In genomic region chr1:112614460-112615065, GRCh38 we compare ENCODE assay signal across 8 cellular contexts. TPM values are rescaled to one million over a fixed set of nuclear protein-coding genes. Genes with fewer than 3 reads are reported as not detected.
DNase-seq lines count a peak whose midpoint lies in the region; ATAC-seq and TF ChIP-seq lines count a peak whose summit lies in the region.

No MANE protein-coding gene starts in this region.

- H3K27ac ChIP-seq in H9 (ENCODE audit: insufficient read length, low read depth, low read length) (no peak overlapping the region), SJSA1 (no peak overlapping the region), sigmoid colon (no peak overlapping the region), vagina (no peak overlapping the region)

- no peak overlapping the region for H2BK5ac ChIP-seq in H9 (ENCODE audit: insufficient read length, low read length)

- DNase-seq in BJ (ENCODE audit: low read depth), result no peak
- no peak for DNase-seq in H9
- DNase-seq in SJSA1 (ENCODE audit: low read depth in 1 of 2, low spot score in 2 of 2), result peak; percentile 55 to 73
- DNase-seq in fibroblast of the aortic adventitia (ENCODE audit: low read depth), result peak; percentile 79
- DNase-seq in H7, result no peak
- DNase-seq in sigmoid colon, result no peak
- no peak for DNase-seq in vagina (ENCODE audit: extremely low spot score in 2 of 2)

- H4K91ac ChIP-seq in H9 (ENCODE audit: insufficient read length, low read depth, low read length), result no peak overlapping the region

- no peak overlapping the region for H4K5ac ChIP-seq in H9 (ENCODE audit: insufficient read length, low read depth, low read length)

- TF ChIP-seq EP300 in sigmoid colon (IDR thresholded peaks at IDR 0.05), result no peak

- H3K9ac ChIP-seq in H9 (ENCODE audit: extremely low read depth, insufficient read length, low read length), result no peak overlapping the region

- TF ChIP-seq POLR2A in sigmoid colon (IDR thresholded peaks at IDR 0.05) (no peak), vagina (IDR thresholded peaks at IDR 0.05) (no peak)

- H3K4me1 Mint-ChIP-seq in H9, result peaks cover 5 to 12% of the 10 kb centered on the region in 2 experiments

- H3K4me3 Mint-ChIP-seq in H9, result no peak overlapping the region

- no peaks in the 10 kb centered on the region; the same call in 1 of the 2 replicates for H3K27me3 Mint-ChIP-seq in H9 (ENCODE audit: low read depth)

- peaks cover 11 to 46% (median 38%) of the 10 kb centered on the region in 3 experiments for H3K36me3 Mint-ChIP-seq in H9 (ENCODE audit: insufficient read depth in 1 of 3, low read depth in 3 of 3)

- H3K9me3 ChIP-seq in H9 (ENCODE audit: control insufficient read depth, low read depth, low read length) (no peaks in the 10 kb centered on the region), SJSA1 (replicated peaks) (no peaks in the 10 kb centered on the region), sigmoid colon (no peaks in the 10 kb centered on the region), vagina (no peaks in the 10 kb centered on the region)

- no peak overlapping the region for H3K18ac ChIP-seq in H9 (ENCODE audit: insufficient read length, low read depth, low read length)

- CTCF ChIA-PET in BJ (lab: Yijun Ruan, JAX), result interaction anchor here (0.6 to 4.4 kb wide), 20 partner anchors 8 to 224 kb away, joined by 3 to 56 read pairs (median 4); no protein-coding TSS in a partner anchor

- H2BK20ac ChIP-seq in H9 (ENCODE audit: low read depth, low read length, poor library complexity, severe bottlenecking), result no peak overlapping the region

- H3T11ph ChIP-seq in H9 (ENCODE audit: low read length), result no peak overlapping the region

- intact Hi-C loops in sigmoid colon (cut with DNase I), result no loop called here
- intact Hi-C loops in vagina (cut with DNase I), result no loop called here

- no peak overlapping the region for H3K23ac ChIP-seq in H9 (ENCODE audit: insufficient read length, low read depth, low read length)

- H2BK15ac ChIP-seq in H9 (ENCODE audit: low read depth, low read length), result no peak overlapping the region

- no peaks in the 10 kb centered on the region for H4K20me1 ChIP-seq in H9 (ENCODE audit: control insufficient read depth, insufficient read depth, insufficient read length)

- H2AK5ac ChIP-seq in H9 (ENCODE audit: insufficient read length, low read length), result no peak overlapping the region

- H2BK12ac ChIP-seq in H9 (ENCODE audit: insufficient read length, low read depth, low read length), result no peak overlapping the region

- TF ChIP-seq CTCF in BJ (IDR thresholded peaks at IDR 0.05; ENCODE audit: insufficient read depth, low read depth, low read length), result peak; percentile 73
- peak; percentile 68 for TF ChIP-seq CTCF in H9 (conservative IDR thresholded peaks at IDR 0.05)
- TF ChIP-seq CTCF in fibroblast of the aortic adventitia (IDR thresholded peaks at IDR 0.05; ENCODE audit: insufficient read depth, low read length), result peak; percentile 83
- TF ChIP-seq CTCF in sigmoid colon (IDR thresholded peaks at IDR 0.05), result peak in 1 of 4 experiments; percentile 7
- peak in 1 of 3 experiments; percentile 40 for TF ChIP-seq CTCF in vagina (IDR thresholded peaks at IDR 0.05)

- WGBS in H9 (ENCODE audit: extremely low coverage, insufficient read length, low lambda C conversion rate), result no CpG with 5 or more reads among the region's 6 CpGs
- WGBS in sigmoid colon, 2 donors, result 39 to 74% methylated on average over 6 of the region's 6 CpGs

- H4K8ac ChIP-seq in H9 (replicated peaks; ENCODE audit: insufficient read length, low read depth, low read length), result no peak overlapping the region

- no peak overlapping the region for H2BK120ac ChIP-seq in H9 (ENCODE audit: low read depth, low read length, poor library complexity, severe bottlenecking)

- H3K36me3 ChIP-seq in BJ (ENCODE audit: control insufficient read depth, insufficient read depth, low read length), result peaks cover 9% of the 10 kb centered on the region; the same call in 1 of the 2 replicates
- H3K36me3 ChIP-seq in SJSA1, result peaks cover 57% of the 10 kb centered on the region
- H3K36me3 ChIP-seq in H7 (replicated peaks; ENCODE audit: control insufficient read depth, insufficient read depth, low read length), result peaks cover 4% of the 10 kb centered on the region
- peaks cover under 1 to 67% (median 22%) of the 10 kb centered on the region in 4 donors for H3K36me3 ChIP-seq in sigmoid colon
- H3K36me3 ChIP-seq in vagina, result peaks cover 0 to 30% of the 10 kb centered on the region in 2 donors

- no peak overlapping the region for H3K56ac ChIP-seq in H9 (ENCODE audit: insufficient read length, low read depth, low read length)

- no peak overlapping the region for H2AFZ ChIP-seq in H9 (ENCODE audit: low read length)

- H3K4ac ChIP-seq in H9 (ENCODE audit: low read depth, low read length), result no peak overlapping the region

- H3K27me3 ChIP-seq in BJ (ENCODE audit: control insufficient read depth, insufficient read depth, low read length) (no peaks in the 10 kb centered on the region), H9 (ENCODE audit: insufficient read depth, low read length) (no peaks in the 10 kb centered on the region), SJSA1 (replicated peaks) (no peaks in the 10 kb centered on the region), H7 (ENCODE audit: control insufficient read depth, insufficient read depth, low read length) (no peaks in the 10 kb centered on the region), sigmoid colon (no peaks in the 10 kb centered on the region), vagina (no peaks in the 10 kb centered on the region)

- H3K4me1 ChIP-seq in H9 (ENCODE audit: insufficient read depth, low read length) (no peaks in the 10 kb centered on the region), SJSA1 (replicated peaks) (peaks cover 10% of the 10 kb centered on the region), sigmoid colon (peaks cover 0 to 16% (median 14%) of the 10 kb centered on the region in 4 donors), vagina (peaks cover 29% of the 10 kb centered on the region)

- H3K23me2 ChIP-seq in H9 (ENCODE audit: insufficient read length, low read depth, low read length, poor library complexity, severe bottlenecking), result peaks cover 7% of the 10 kb centered on the region

- H3K14ac ChIP-seq in H9 (ENCODE audit: insufficient read depth, low read length), result no peak overlapping the region

- peaks cover 7% of the 10 kb centered on the region; the same call in 1 of the 2 replicates for H3K79me2 ChIP-seq in H9 (ENCODE audit: insufficient read depth, low read length)

- H3K79me1 ChIP-seq in H9 (ENCODE audit: insufficient read depth, low read depth, low read length, poor library complexity, severe bottlenecking), result peaks cover 7% of the 10 kb centered on the region

- no peak overlapping the region for H3K4me2 ChIP-seq in H9 (ENCODE audit: insufficient read depth, insufficient read length, low read length)

- ATAC-seq in GM19455 (IDR thresholded peaks at IDR 0.05; ENCODE audit: unreplicated experiment), result no peak

- peak overlapping the region in 1 of 3 experiments; percentile 53; a peak in 1 of 7 replicates for H3K27ac Mint-ChIP-seq in H9

- POLR2A ChIA-PET in BJ (lab: Charles Lee), result no interaction called here

- H3K9me3 Mint-ChIP-seq in H9, result no peaks in the 10 kb centered on the region

- H3K4me3 ChIP-seq in BJ (ENCODE audit: low read depth, low read length) (no peak overlapping the region), SJSA1 (no peak overlapping the region), fibroblast of the aortic adventitia (ENCODE audit: low read depth, low read length) (no peak overlapping the region), H7 (ENCODE audit: insufficient read depth, low read depth, low read length) (no peak overlapping the region), sigmoid colon (no peak overlapping the region), vagina (no peak overlapping the region)

RNA-seq across cellular contexts. Expression of gene ST7L, which starts 4.4 kb away (rescaled TPM):
- polyA plus RNA-seq in BJ (2011; rRNA removed) (7.2 and 9.3 TPM in 2 replicates), sigmoid colon (1 to 10 TPM; 1.8 to 7.9 (median 2.3) TPM)
- polyA minus RNA-seq in BJ (2011; rRNA and poly(A)+ RNA removed), result 6.7 and 7.3 TPM in 2 replicates
- total RNA-seq in H9 (2021) (15.4 and 16.0 TPM in 2 replicates), fibroblast of the aortic adventitia (ENCODE audit: low replicate concordance) (8.1 and 22.1 TPM in 2 replicates), sigmoid colon (10 to 100 TPM; 22.7 to 68.0 (median 25.4) TPM), vagina (16.7 TPM)
- 15.0 and 28.4 TPM in 2 replicates for total RNA-seq in SJSA1 (2014; rRNA removed; shearing (Covaris generic))
- total RNA-seq in H7 (2014; rRNA removed; shearing (Covaris generic)), result 16.6 and 28.5 TPM in 2 replicates

RNA-seq across cellular contexts. Expression of gene CAPZA1, which starts 5.1 kb away (rescaled TPM):
- polyA plus RNA-seq in BJ (2011; rRNA removed), result 65.1 and 165 TPM in 2 replicates
- 90.1 and 104 TPM in 2 replicates for polyA minus RNA-seq in BJ (2011; rRNA and poly(A)+ RNA removed)
- total RNA-seq in H9 (2021), result 108 and 114 TPM in 2 replicates
- total RNA-seq in SJSA1 (2014; rRNA removed; shearing (Covaris generic)), result 198 and 301 TPM in 2 replicates
- 79.9 and 281 TPM in 2 replicates for total RNA-seq in fibroblast of the aortic adventitia (ENCODE audit: low replicate concordance)
- 116 and 143 TPM in 2 replicates for total RNA-seq in H7 (2014; rRNA removed; shearing (Covaris generic))
- total RNA-seq in sigmoid colon, result 10 to 100 TPM; 75.9 to 90.6 (median 81.3) TPM
- 100 to 1,000 TPM in 2 of 3 donors, 10 to 100 TPM in 1; 91.3 to 160 (median 113) TPM for polyA plus RNA-seq in sigmoid colon
- total RNA-seq in vagina, result 126 TPM

RNA-seq across cellular contexts. Expression of gene MOV10, which starts 59.9 kb away (rescaled TPM):
- polyA plus RNA-seq in BJ (2011; rRNA removed) (48.9 and 93.7 TPM in 2 replicates), sigmoid colon (10 to 100 TPM; 28.8 to 60.1 (median 34.2) TPM)
- 61.1 and 90.9 TPM in 2 replicates for polyA minus RNA-seq in BJ (2011; rRNA and poly(A)+ RNA removed)
- total RNA-seq in H9 (2021) (77.8 and 80.4 TPM in 2 replicates), fibroblast of the aortic adventitia (ENCODE audit: low replicate concordance) (21.4 and 31.5 TPM in 2 replicates), sigmoid colon (10 to 100 TPM; 16.5 to 43.8 (median 22.3) TPM), vagina (53.0 TPM)
- 47.4 and 57.0 TPM in 2 replicates for total RNA-seq in SJSA1 (2014; rRNA removed; shearing (Covaris generic))
- total RNA-seq in H7 (2014; rRNA removed; shearing (Covaris generic)), result 54.5 and 57.1 TPM in 2 replicates

Comparison
In these comparisons a context has a peak if more than half of its experiments do, and no peak if none do; other contexts are left out.
1. DNase-seq: peak in SJSA1 (2 of 2) and fibroblast of the aortic adventitia (single experiment); none in BJ (single experiment), H9 (single experiment), H7 (single experiment), sigmoid colon (single experiment) and vagina (0 of 2).